ENCODE assay signal across 17 cellular contexts in the genomic region with DNA sequence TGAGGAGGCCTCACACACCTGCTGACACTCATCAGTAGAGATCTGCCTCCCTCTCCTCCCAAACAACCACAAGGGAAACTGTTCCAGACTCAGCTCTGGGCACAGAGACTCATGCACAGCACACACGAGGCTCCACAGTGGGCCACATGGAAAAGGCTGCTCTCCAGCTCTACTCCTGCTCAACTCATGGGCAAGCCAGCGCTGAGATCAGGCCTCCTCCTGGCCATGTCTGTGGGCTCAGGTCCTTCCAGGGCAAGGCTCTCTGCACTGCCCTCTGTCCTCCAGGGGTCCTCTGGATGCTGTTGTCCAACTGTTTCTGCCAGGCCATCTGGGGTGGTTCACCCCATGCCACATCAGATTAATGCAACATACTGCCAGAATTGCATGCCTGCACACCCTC.
"Had no signal": no experiment of that assay in that cellular context is flagged by ENCODE, and none has a peak within 500 bp of the region (broad histone marks: within the 10 kb centered on the region; RNA-seq: fewer than 3 reads in every experiment).

No MANE protein-coding gene starts in this region.

- H3K4me1 ChIP-seq: suprapubic skin had no signal

- H3K36me3 ChIP-seq: brain microvascular endothelial cell, pancreas, suprapubic skin had no signal

- DNase-seq: activated B cell treated with CpG ODN at 0.5 μM for 24 hours; activated CD4-positive, alpha-beta T cell treated with anti-CD3 and anti-CD28 coated beads, Interleukin-2, amount 10 ng/mL, durations not matched to agents 24 days and 14 days; activated CD8-positive, alpha-beta memory T cell treated with anti-CD3 and anti-CD28 coated beads, Interleukin-2, amount 50 U/mL, for 48 hours; activated naive CD8-positive, alpha-beta T cell treated with anti-CD3 and anti-CD28 coated beads, Interleukin-2, amount 10 ng/mL, durations not matched to agents 7 days and 5 days; anterior cingulate cortex; brain microvascular endothelial cell; cerebellar nuclear complex; left colon; naive B cell; pancreas; stimulated activated CD4-positive, alpha-beta T cell treated with anti-CD3 and anti-CD28 coated beads, Interleukin-4, amount 100 ng/mL, for 1 hour; stimulated activated naive CD4-positive, alpha-beta T cell; SW 1271 had no signal

- H3K27ac ChIP-seq: brain microvascular endothelial cell, epithelial cell of prostate, suprapubic skin had no signal

- H3K4me3 ChIP-seq: pancreas, suprapubic skin had no signal

- FAIRE-seq: frontal cortex, pancreas, TTC549 had no signal

- H3K27me3 ChIP-seq: brain microvascular endothelial cell, pancreas, suprapubic skin had no signal

- H3K9me3 ChIP-seq: pancreas, suprapubic skin had no signal
